ENCODE assay signal across 21 cellular contexts in the genomic region with DNA sequence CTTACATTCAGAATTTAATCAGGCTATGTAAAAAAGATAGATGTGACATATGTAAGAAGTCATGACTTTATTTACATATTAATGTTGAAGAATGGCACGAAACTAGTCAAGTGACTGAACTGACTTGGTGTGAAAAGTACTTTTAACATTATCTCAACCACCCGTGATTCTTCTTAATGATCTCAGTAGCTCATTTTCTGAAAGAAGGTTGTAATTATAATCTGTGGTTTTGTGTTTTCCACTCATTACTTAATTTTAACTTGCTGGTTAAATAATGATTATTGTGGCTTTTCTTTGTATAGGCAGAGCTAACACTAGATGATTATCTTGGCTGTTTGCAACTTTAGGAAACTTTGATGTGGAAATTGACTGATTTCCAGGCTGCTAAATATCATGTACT. TPM values are rescaled to one million over a fixed set of nuclear protein-coding genes. Genes with fewer than 3 reads are reported as not detected.
"Had no signal": no experiment of that assay in that cellular context is flagged by ENCODE, and none has a peak within 500 bp of the region (broad histone marks: within the 10 kb centered on the region; RNA-seq: fewer than 3 reads in every experiment).

No MANE protein-coding gene starts in this region.

- H3K4me1 Mint-ChIP-seq: activated B cell treated with CpG ODN at 0.5 μM for 24 hours, nephron had no signal

- H3K4me3 Mint-ChIP-seq: activated B cell treated with CpG ODN at 0.5 μM for 24 hours; activated naive CD4-positive, alpha-beta T cell treated with anti-CD3 and anti-CD28 coated beads, Interleukin-2, amount 50 U/mL, for 24 hours; nephron had no signal

- DNase-seq: activated B cell treated with CpG ODN at 0.5 μM for 24 hours; activated CD4-positive, alpha-beta T cell treated with anti-CD3 and anti-CD28 coated beads, Interleukin-2, amount 50 U/mL, for 4 hours; amygdala; body of pancreas; caudate nucleus; foreskin keratinocyte; kidney glomerular epithelial cell; mesenchymal stem cell; nucleus accumbens; posterior cingulate gyrus; stimulated activated CD4-positive, alpha-beta T cell treated with anti-CD3 and anti-CD28 coated beads, Interleukin-15, amount 100 ng/mL, for 24 hours; stimulated activated CD4-positive, alpha-beta T cell treated with anti-CD3 and anti-CD28 coated beads, Interleukin-4, amount 100 ng/mL, for 1 hour; substantia nigra; uterus had no signal

- H3K27ac Mint-ChIP-seq: activated B cell treated with CpG ODN at 0.5 μM for 24 hours; activated naive CD4-positive, alpha-beta T cell treated with anti-CD3 and anti-CD28 coated beads, Interleukin-2, amount 50 U/mL, for 24 hours; nephron had no signal

- H3K36me3 ChIP-seq: uterus had no signal

- H3K9me3 ChIP-seq: body of pancreas, right atrium auricular region, tibial nerve, uterus had no signal

- H3K4me1 ChIP-seq: foreskin keratinocyte, right atrium auricular region, tibial nerve, uterus had no signal

- ATAC-seq: body of pancreas, foreskin keratinocyte had no signal

- H3K9me3 Mint-ChIP-seq: activated B cell treated with CpG ODN at 0.5 μM for 24 hours; activated naive CD4-positive, alpha-beta T cell treated with anti-CD3 and anti-CD28 coated beads, Interleukin-2, amount 50 U/mL, for 24 hours; nephron had no signal

- H3K27me3 ChIP-seq: body of pancreas, foreskin keratinocyte, right atrium auricular region, tibial nerve, uterus had no signal

- H3K27me3 Mint-ChIP-seq: activated B cell treated with CpG ODN at 0.5 μM for 24 hours; activated naive CD4-positive, alpha-beta T cell treated with anti-CD3 and anti-CD28 coated beads, Interleukin-2, amount 50 U/mL, for 24 hours had no signal

- H3K4me3 ChIP-seq: body of pancreas, coronary artery, right atrium auricular region, tibial nerve, uterus had no signal

- H3K27ac ChIP-seq: body of pancreas, coronary artery, foreskin keratinocyte, right atrium auricular region, tibial nerve, uterus had no signal

RNA-seq across cellular contexts. Expression of gene KCNJ13, which starts 18.5 kb away (rescaled TPM):
- total RNA-seq: activated B cell treated with CpG ODN at 0.5 μM for 24 hours, body of pancreas, endothelial cell of umbilical vein, foreskin keratinocyte, right atrium auricular region, skeletal muscle tissue, tibial nerve, uterus had no signal
